Comparison of ENCODE assay signal across 2 cellular contexts in the genomic region with DNA sequence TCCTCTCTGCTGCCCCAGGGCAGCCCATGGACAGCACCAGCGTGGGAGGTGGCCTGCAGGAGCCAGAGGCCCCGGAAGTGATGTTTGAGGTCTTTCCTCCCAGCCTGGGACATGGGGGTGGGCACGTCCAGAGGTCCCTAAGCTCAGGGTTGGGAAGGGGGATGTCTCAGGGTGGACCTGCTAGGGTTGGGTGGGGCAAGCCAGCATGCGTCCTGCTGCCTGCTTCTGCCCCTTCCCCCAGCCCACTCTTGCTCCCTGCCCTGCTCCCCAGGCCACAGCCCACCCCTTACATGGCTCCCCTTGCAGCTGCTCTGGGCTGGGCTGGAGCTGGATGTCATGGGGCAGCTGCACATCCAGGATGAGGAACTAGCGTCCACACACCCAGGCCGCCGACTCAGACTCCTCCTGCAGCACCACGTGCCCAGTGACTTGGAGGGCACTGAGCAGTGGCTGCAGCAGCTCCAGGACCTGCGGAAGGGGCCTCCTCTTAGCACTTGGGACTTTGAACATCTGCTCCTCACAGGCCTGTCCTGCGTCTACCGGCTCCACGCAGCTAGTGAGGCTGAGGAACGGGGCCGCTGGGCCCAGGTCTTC.
TF ChIP-seq lines count a peak whose summit lies in the region.

No MANE protein-coding gene starts in this region.

TF ChIP-seq in SK-N-SH treated with all-trans-retinoic acid at 6 μM for 48 hours, 23 proteins besides CTCF, POLR2A, EP300 and RAD21 (continued from another document):
- TF ChIP-seq, protein P1, sequence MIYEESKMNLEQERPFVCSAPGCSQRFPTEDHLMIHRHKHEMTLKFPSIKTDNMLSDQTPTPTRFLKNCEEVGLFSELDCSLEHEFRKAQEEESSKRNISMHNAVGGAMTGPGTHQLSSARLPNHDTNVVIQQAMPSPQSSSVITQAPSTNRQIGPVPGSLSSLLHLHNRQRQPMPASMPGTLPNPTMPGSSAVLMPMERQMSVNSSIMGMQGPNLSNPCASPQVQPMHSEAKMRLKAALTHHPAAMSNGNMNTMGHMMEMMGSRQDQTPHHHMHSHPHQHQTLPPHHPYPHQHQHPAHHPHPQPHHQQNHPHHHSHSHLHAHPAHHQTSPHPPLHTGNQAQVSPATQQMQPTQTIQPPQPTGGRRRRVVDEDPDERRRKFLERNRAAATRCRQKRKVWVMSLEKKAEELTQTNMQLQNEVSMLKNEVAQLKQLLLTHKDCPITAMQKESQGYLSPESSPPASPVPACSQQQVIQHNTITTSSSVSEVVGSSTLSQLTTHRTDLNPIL (CRISPR knock-in tag; IDR thresholded peaks at IDR 0.05; ENCODE audit: low read depth): no peak
- TF ChIP-seq RARB (CRISPR knock-in tag; IDR thresholded peaks at IDR 0.05) (no peak), ISL1 (CRISPR knock-in tag; IDR thresholded peaks at IDR 0.05) (no peak), ZFP30 (CRISPR knock-in tag; IDR thresholded peaks at IDR 0.05) (no peak), ZFP3 (CRISPR knock-in tag; IDR thresholded peaks at IDR 0.05) (no peak), PPARA (CRISPR knock-in tag; IDR thresholded peaks at IDR 0.05; ENCODE audit: borderline replicate concordance) (no peak), ZNF8 (CRISPR knock-in tag; IDR thresholded peaks at IDR 0.05) (no peak), ZNF70 (CRISPR knock-in tag; IDR thresholded peaks at IDR 0.05) (no peak), ARNTL (CRISPR knock-in tag; IDR thresholded peaks at IDR 0.05; ENCODE audit: borderline replicate concordance, low read depth) (no peak), TOX (CRISPR knock-in tag; IDR thresholded peaks at IDR 0.05; ENCODE audit: borderline replicate concordance) (no peak), CSDC2 (CRISPR knock-in tag; IDR thresholded peaks at IDR 0.05) (no peak), ESRRG (CRISPR knock-in tag; IDR thresholded peaks at IDR 0.05) (no peak)
- TF ChIP-seq, protein P2, sequence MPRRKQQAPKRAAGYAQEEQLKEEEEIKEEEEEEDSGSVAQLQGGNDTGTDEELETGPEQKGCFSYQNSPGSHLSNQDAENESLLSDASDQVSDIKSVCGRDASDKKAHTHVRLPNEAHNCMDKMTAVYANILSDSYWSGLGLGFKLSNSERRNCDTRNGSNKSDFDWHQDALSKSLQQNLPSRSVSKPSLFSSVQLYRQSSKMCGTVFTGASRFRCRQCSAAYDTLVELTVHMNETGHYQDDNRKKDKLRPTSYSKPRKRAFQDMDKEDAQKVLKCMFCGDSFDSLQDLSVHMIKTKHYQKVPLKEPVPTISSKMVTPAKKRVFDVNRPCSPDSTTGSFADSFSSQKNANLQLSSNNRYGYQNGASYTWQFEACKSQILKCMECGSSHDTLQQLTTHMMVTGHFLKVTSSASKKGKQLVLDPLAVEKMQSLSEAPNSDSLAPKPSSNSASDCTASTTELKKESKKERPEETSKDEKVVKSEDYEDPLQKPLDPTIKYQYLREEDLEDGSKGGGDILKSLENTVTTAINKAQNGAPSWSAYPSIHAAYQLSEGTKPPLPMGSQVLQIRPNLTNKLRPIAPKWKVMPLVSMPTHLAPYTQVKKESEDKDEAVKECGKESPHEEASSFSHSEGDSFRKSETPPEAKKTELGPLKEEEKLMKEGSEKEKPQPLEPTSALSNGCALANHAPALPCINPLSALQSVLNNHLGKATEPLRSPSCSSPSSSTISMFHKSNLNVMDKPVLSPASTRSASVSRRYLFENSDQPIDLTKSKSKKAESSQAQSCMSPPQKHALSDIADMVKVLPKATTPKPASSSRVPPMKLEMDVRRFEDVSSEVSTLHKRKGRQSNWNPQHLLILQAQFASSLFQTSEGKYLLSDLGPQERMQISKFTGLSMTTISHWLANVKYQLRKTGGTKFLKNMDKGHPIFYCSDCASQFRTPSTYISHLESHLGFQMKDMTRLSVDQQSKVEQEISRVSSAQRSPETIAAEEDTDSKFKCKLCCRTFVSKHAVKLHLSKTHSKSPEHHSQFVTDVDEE (CRISPR knock-in tag; IDR thresholded peaks at IDR 0.05): no peak
- TF ChIP-seq, protein P3, sequence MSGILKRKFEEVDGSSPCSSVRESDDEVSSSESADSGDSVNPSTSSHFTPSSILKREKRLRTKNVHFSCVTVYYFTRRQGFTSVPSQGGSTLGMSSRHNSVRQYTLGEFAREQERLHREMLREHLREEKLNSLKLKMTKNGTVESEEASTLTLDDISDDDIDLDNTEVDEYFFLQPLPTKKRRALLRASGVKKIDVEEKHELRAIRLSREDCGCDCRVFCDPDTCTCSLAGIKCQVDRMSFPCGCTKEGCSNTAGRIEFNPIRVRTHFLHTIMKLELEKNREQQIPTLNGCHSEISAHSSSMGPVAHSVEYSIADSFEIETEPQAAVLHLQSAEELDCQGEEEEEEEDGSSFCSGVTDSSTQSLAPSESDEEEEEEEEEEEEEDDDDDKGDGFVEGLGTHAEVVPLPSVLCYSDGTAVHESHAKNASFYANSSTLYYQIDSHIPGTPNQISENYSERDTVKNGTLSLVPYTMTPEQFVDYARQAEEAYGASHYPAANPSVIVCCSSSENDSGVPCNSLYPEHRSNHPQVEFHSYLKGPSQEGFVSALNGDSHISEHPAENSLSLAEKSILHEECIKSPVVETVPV (CRISPR knock-in tag; IDR thresholded peaks at IDR 0.05): no peak
TF ChIP-seq in SK-N-SH treated with all-trans-retinoic acid at 6 μM for 48 hours: peak in this region for 0.

TF ChIP-seq in SK-N-SH, 30 proteins besides CTCF, POLR2A, EP300 and RAD21 (continued from another document):
- TF ChIP-seq, protein P4, sequence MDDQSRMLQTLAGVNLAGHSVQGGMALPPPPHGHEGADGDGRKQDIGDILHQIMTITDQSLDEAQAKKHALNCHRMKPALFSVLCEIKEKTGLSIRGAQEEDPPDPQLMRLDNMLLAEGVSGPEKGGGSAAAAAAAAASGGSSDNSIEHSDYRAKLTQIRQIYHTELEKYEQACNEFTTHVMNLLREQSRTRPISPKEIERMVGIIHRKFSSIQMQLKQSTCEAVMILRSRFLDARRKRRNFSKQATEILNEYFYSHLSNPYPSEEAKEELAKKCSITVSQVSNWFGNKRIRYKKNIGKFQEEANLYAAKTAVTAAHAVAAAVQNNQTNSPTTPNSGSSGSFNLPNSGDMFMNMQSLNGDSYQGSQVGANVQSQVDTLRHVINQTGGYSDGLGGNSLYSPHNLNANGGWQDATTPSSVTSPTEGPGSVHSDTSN (IDR thresholded peaks at IDR 0.05): no peak
- no peak for TF ChIP-seq NRF1 (IDR thresholded peaks at IDR 0.05; ENCODE audit: low read depth, low read length)
- no peak for TF ChIP-seq ELF1 (IDR thresholded peaks at IDR 0.05)
- TF ChIP-seq MXI1 (IDR thresholded peaks at IDR 0.05; ENCODE audit: low read depth, low read length): no peak
TF ChIP-seq in SK-N-SH: peak in this region for 0.
